8 cellular contexts compared by ENCODE assay signal in the genomic region with DNA sequence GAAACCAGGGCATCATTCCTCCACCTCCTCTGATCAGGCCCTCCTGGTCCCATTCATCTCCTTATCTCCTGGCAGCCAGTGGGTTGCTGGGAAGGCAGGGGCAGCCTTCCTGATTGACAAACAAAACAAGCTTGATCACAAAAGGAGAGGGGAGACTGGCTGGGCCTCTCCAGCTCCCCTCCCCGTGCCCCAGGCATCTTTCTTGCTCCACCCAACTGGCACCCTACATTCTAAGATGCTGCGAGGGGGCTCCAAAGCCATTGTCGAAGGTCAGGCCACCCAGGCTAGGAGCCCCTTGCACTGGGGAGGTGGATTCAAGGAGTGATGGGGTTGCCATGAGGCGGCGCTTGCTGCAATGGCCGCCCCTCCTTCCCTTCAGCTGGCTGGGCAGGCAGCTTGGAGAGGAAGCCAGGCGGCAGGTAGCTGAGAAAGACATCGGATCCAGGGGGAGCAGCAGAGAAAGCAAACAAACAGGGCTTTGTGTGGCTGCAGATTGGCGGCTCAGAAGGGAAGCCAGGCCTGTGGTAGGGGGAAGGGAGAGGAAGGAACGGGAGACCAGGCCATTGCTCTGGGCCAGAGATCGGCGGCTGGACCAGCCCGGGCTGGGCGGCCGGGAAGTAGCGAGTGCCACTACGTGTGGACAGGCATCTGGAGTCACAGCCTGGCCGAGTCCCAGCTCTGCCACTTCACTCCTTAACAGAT. TPM values are rescaled to one million over a fixed set of nuclear protein-coding genes. Genes with fewer than 3 reads are reported as not detected.
A peak's percentile ranks its signal among the peaks of the same experiment; 100 is the strongest.
DNase-seq lines count a peak whose midpoint lies in the region; ATAC-seq and TF ChIP-seq lines count a peak whose summit lies in the region.

No MANE protein-coding gene starts in this region.

- no peaks in the 10 kb centered on the region for H4K20me1 ChIP-seq in OCI-LY3 (ENCODE audit: insufficient read depth, low read length)

- no peaks in the 10 kb centered on the region for H3K27me3 Mint-ChIP-seq in type B pancreatic cell

- H3K27ac Mint-ChIP-seq in type B pancreatic cell, result peak overlapping the region; percentile 99

- peak overlapping the region in 1 of 2 experiments; percentile 53 for H3K23ac ChIP-seq in mesenchymal stem cell (ENCODE audit: low read length in 2 of 2)

- H2BK15ac ChIP-seq in mesenchymal stem cell (ENCODE audit: low read depth, poor library complexity, severe bottlenecking), result peak overlapping the region; percentile 91

- H3K9me3 ChIP-seq in AG04450 (ENCODE audit: control insufficient read depth, insufficient read depth, low read length) (no peaks in the 10 kb centered on the region), OCI-LY3 (ENCODE audit: insufficient read depth, low read length) (no peaks in the 10 kb centered on the region), colonic mucosa (no peaks in the 10 kb centered on the region), mesenchymal stem cell (ENCODE audit: control insufficient read depth, low read length) (no peaks in the 10 kb centered on the region)

- H3K4me3 ChIP-seq in AG04450 (ENCODE audit: low read depth, low read length), result peak overlapping the region; percentile 66; the same call in 1 of the 2 replicates
- H3K4me3 ChIP-seq in HFF-Myc (replicated peaks; ENCODE audit: low read depth, low read length), result peak overlapping the region; percentile 59; the same call in 1 of the 2 replicates
- H3K4me3 ChIP-seq in OCI-LY3 (ENCODE audit: low read length), result no peak overlapping the region
- H3K4me3 ChIP-seq in colonic mucosa, result no peak overlapping the region
- peak overlapping the region in 1 of 2 experiments; percentile 73 for H3K4me3 ChIP-seq in mesenchymal stem cell (ENCODE audit: insufficient read depth in 1 of 2, low read depth in 1 of 2, low read length in 2 of 2)

- H2AK5ac ChIP-seq in mesenchymal stem cell (ENCODE audit: low read length, severe bottlenecking), result peak overlapping the region; percentile 38

- CTCF ChIA-PET in AG04450 (lab: Charles Lee), result no interaction called here

- peaks cover 36% of the 10 kb centered on the region for H3K79me2 ChIP-seq in OCI-LY3 (ENCODE audit: low read length)

- 19% methylated on average over 18 of the region's 18 CpGs for WGBS in mesenchymal stem cell

- H3K79me1 ChIP-seq in mesenchymal stem cell (replicated peaks; ENCODE audit: low read length, poor library complexity, severe bottlenecking), result peaks cover 23% of the 10 kb centered on the region

- H2BK12ac ChIP-seq in mesenchymal stem cell (ENCODE audit: low read length in 2 of 2), result peak overlapping the region; percentile 84 to 93

- H3K4me1 ChIP-seq in OCI-LY3 (ENCODE audit: low read length) (peaks cover 13% of the 10 kb centered on the region; the same call in 1 of the 2 replicates), colonic mucosa (peaks cover 40% of the 10 kb centered on the region), mesenchymal stem cell (ENCODE audit: control insufficient read depth, insufficient read depth, low read depth, low read length) (peaks cover 51% of the 10 kb centered on the region)

- POLR2A ChIA-PET in AG04450 (lab: Yijun Ruan, JAX), result no interaction called here

- H2AFZ ChIP-seq in OCI-LY3 (ENCODE audit: low read depth, low read length), result no peak overlapping the region
- H2AFZ ChIP-seq in mesenchymal stem cell (ENCODE audit: low read depth, low read length), result no peak overlapping the region

- H4K91ac ChIP-seq in mesenchymal stem cell (ENCODE audit: low read length), result peak overlapping the region; percentile 76

- no peaks in the 10 kb centered on the region for H3K36me3 ChIP-seq in OCI-LY3 (replicated peaks; ENCODE audit: low read depth, low read length)
- H3K36me3 ChIP-seq in colonic mucosa, result no peaks in the 10 kb centered on the region
- peaks cover 0 to 6% of the 10 kb centered on the region in 2 experiments for H3K36me3 ChIP-seq in mesenchymal stem cell (ENCODE audit: control insufficient read depth in 1 of 2, insufficient read depth in 2 of 2, low read depth in 1 of 2, low read length in 2 of 2)

- peak overlapping the region; percentile 86 to 91 for H3K4ac ChIP-seq in mesenchymal stem cell (ENCODE audit: low read depth in 1 of 2, low read length in 2 of 2)

- H2BK120ac ChIP-seq in mesenchymal stem cell (ENCODE audit: low read depth, low read length), result peak overlapping the region; percentile 98

- H3K9me3 Mint-ChIP-seq in type B pancreatic cell, result no peaks in the 10 kb centered on the region

- ATAC-seq in GM21717 (IDR thresholded peaks at IDR 0.05; ENCODE audit: unreplicated experiment), result no peak
- no peak for ATAC-seq in GM19397 (IDR thresholded peaks at IDR 0.05; ENCODE audit: unreplicated experiment)

- H3K9ac ChIP-seq in OCI-LY3 (ENCODE audit: low read length) (0 out of 2 replicates have a peak overlapping the region, but pooled peaks have one; percentile 48), colonic mucosa (ENCODE audit: low read depth in 2 of 2, low read length in 2 of 2) (peak overlapping the region; percentile 91 to 95), mesenchymal stem cell (ENCODE audit: low read length) (peak overlapping the region; percentile 95)

- H3K36me3 Mint-ChIP-seq in type B pancreatic cell, result no peaks in the 10 kb centered on the region

- TF ChIP-seq CTCF in AG04450 (IDR thresholded peaks at IDR 0.05; ENCODE audit: low read depth, low read length), result no peak
- TF ChIP-seq CTCF in HFF-Myc (IDR thresholded peaks at IDR 0.05; ENCODE audit: low read depth, low read length, missing control alignments), result no peak
- TF ChIP-seq CTCF in OCI-LY3 (IDR thresholded peaks at IDR 0.05; ENCODE audit: low read depth, low read length), result no peak
- TF ChIP-seq CTCF in colonic mucosa (IDR thresholded peaks at IDR 0.05), result no peak
- no peak for TF ChIP-seq CTCF in type B pancreatic cell (conservative IDR thresholded peaks at IDR 0.05)

- H4K8ac ChIP-seq in mesenchymal stem cell (ENCODE audit: low read length), result peak overlapping the region; percentile 98

- H3K4me3 Mint-ChIP-seq in type B pancreatic cell, result peak overlapping the region; percentile 88

- intact Hi-C loops in colonic mucosa (cut with DNase I), result no loop called here

- peaks cover 72% of the 10 kb centered on the region for H3K4me1 Mint-ChIP-seq in type B pancreatic cell (ENCODE audit: unreplicated experiment)

- H3K27ac ChIP-seq in AG04450 (ENCODE audit: low read depth, low read length) (peak overlapping the region; percentile 83), OCI-LY3 (ENCODE audit: low read length) (no peak overlapping the region), colonic mucosa (peak overlapping the region; percentile 95), mesenchymal stem cell (ENCODE audit: low read length, poor library complexity, severe bottlenecking) (peak overlapping the region; percentile 84)

- peak overlapping the region; percentile 41 to 98 for H3K18ac ChIP-seq in mesenchymal stem cell (ENCODE audit: low read depth in 1 of 2, low read length in 2 of 2)

- H3K14ac ChIP-seq in mesenchymal stem cell (ENCODE audit: low read length in 2 of 2), result peak overlapping the region in 1 of 2 experiments; percentile 92

- no peaks in the 10 kb centered on the region for H3K27me3 ChIP-seq in AG04450 (ENCODE audit: control insufficient read depth, insufficient read depth, low read length)
- no peaks in the 10 kb centered on the region for H3K27me3 ChIP-seq in OCI-LY3 (ENCODE audit: low read depth, low read length)
- no peaks in the 10 kb centered on the region for H3K27me3 ChIP-seq in colonic mucosa
- no peaks in the 10 kb centered on the region for H3K27me3 ChIP-seq in mesenchymal stem cell (ENCODE audit: control insufficient read depth in 1 of 2, insufficient read depth in 1 of 2, low read length in 2 of 2)

- H3K4me2 ChIP-seq in OCI-LY3 (ENCODE audit: low read length), result peak overlapping the region; percentile 61; the same call in 1 of the 2 replicates
- no peak overlapping the region for H3K4me2 ChIP-seq in mesenchymal stem cell (ENCODE audit: low read length, poor library complexity, severe bottlenecking)

- H2BK5ac ChIP-seq in mesenchymal stem cell (ENCODE audit: low read depth, low read length, poor library complexity, severe bottlenecking), result no peak overlapping the region

- no peak for DNase-seq in AG04450 (ENCODE audit: low read depth, low spot score)
- DNase-seq in HFF-Myc (ENCODE audit: extremely low read depth, low read depth), result no peak
- DNase-seq in colonic mucosa, result peak; percentile 57
- peak; percentile 62 for DNase-seq in mesenchymal stem cell
- DNase-seq in type B pancreatic cell (ENCODE audit: extremely low spot score, unreplicated experiment), result no peak

RNA-seq across cellular contexts. Expression of a gene that starts 12.1 kb away (rescaled TPM):
- 2.1 and 3.2 TPM in 2 replicates for polyA plus RNA-seq in AG04450 (2011; rRNA removed)
- 4.2 and 5.4 TPM in 2 replicates for polyA minus RNA-seq in AG04450 (2011; rRNA and poly(A)+ RNA removed)
- total RNA-seq in colonic mucosa (10 to 100 TPM; 21.8 to 24.5 TPM), type B pancreatic cell (ENCODE audit: low replicate concordance) (61.1 and 61.3 TPM in 2 replicates)
- polyA plus RNA-seq in mesenchymal stem cell (2013, experiment 1 of 2), result 24.1 TPM
- 22.8 TPM for polyA plus RNA-seq in mesenchymal stem cell (2013, experiment 2 of 2)

Comparison
In these comparisons a context has a peak if more than half of its experiments do, and no peak if none do; other contexts are left out.
1. DNase-seq: peak in colonic mucosa (single experiment) and mesenchymal stem cell (single experiment); none in AG04450 (single experiment), HFF-Myc (single experiment) and type B pancreatic cell (single experiment).
2. H3K4me3 ChIP-seq: peak in AG04450 (single experiment) and HFF-Myc (single experiment); none in OCI-LY3 (single experiment) and colonic mucosa (single experiment).
3. Peak in every context shown above with its lines, with median percentiles within 50 percentile points of each other: H3K9ac ChIP-seq.